In genomic region chr20:41178495-41178894, GRCh38 we compare ENCODE assay signal across 11 cellular contexts. TPM values are rescaled to one million over a fixed set of nuclear protein-coding genes. Genes with fewer than 3 reads are reported as not detected.
DNase-seq lines count a peak whose midpoint lies in the region; ATAC-seq and TF ChIP-seq lines count a peak whose summit lies in the region.
"Had no signal": no experiment of that assay in that cellular context is flagged by ENCODE, and none has a peak within 500 bp of the region (broad histone marks: within the 10 kb centered on the region; RNA-seq: fewer than 3 reads in every experiment).

No MANE protein-coding gene starts in this region.

- no peak overlapping the region for H3K27ac ChIP-seq in CD8-positive, alpha-beta memory T cell (ENCODE audit: low read depth, low read length)
- H3K27ac ChIP-seq in SJSA1 (peak overlapping the region; percentile 80; the same call in 1 of the 2 replicates), esophagus squamous epithelium (peak overlapping the region; percentile 36 to 84 (median 77)), gastrocnemius medialis (peak overlapping the region; percentile 68 to 80 (median 76))

- H3K4me3 Mint-ChIP-seq in CD8-positive, alpha-beta memory T cell, result no peak overlapping the region
- H3K4me3 Mint-ChIP-seq: dendritic cell treated with granulocyte-macrophage colony-stimulating factor and Interleukin-4, amounts not matched to agents 40 ng/mL and 50 ng/mL, for 4 days had no signal

- POLR2A ChIA-PET in CD8-positive, alpha-beta memory T cell (lab: Charles Lee), result no interaction called here

- peak overlapping the region; percentile 31 to 87 (median 63) for H3K27ac Mint-ChIP-seq in CD8-positive, alpha-beta memory T cell
- H3K27ac Mint-ChIP-seq: dendritic cell treated with granulocyte-macrophage colony-stimulating factor and Interleukin-4, amounts not matched to agents 40 ng/mL and 50 ng/mL, for 4 days had no signal

- H3K9me3 Mint-ChIP-seq in CD8-positive, alpha-beta memory T cell, result no peaks in the 10 kb centered on the region
- H3K9me3 Mint-ChIP-seq: dendritic cell treated with granulocyte-macrophage colony-stimulating factor and Interleukin-4, amounts not matched to agents 40 ng/mL and 50 ng/mL, for 4 days had no signal

- 71 to 87% methylated on average over 6 of the region's 6 CpGs for WGBS in esophagus squamous epithelium, 2 donors

- H3K27me3 ChIP-seq in CD8-positive, alpha-beta memory T cell (ENCODE audit: insufficient read depth, low read length, poor library complexity, severe bottlenecking), result no peaks in the 10 kb centered on the region
- H3K27me3 ChIP-seq in SJSA1 (replicated peaks) (no peaks in the 10 kb centered on the region), esophagus squamous epithelium (no peaks in the 10 kb centered on the region), gastrocnemius medialis (no peaks in the 10 kb centered on the region)
- H3K27me3 ChIP-seq: left lung, Peyer's patch had no signal

- H3K9me3 ChIP-seq in CD8-positive, alpha-beta memory T cell (ENCODE audit: low read length), result no peaks in the 10 kb centered on the region
- H3K9me3 ChIP-seq in SJSA1 (replicated peaks), result no peaks in the 10 kb centered on the region
- H3K9me3 ChIP-seq in esophagus squamous epithelium, result no peaks in the 10 kb centered on the region
- no peaks in the 10 kb centered on the region for H3K9me3 ChIP-seq in gastrocnemius medialis
- H3K9me3 ChIP-seq: left lung, Peyer's patch had no signal

- peaks cover 18% of the 10 kb centered on the region for H3K36me3 ChIP-seq in CD8-positive, alpha-beta memory T cell (ENCODE audit: insufficient read depth, low read length)
- H3K36me3 ChIP-seq in SJSA1, result peaks cover 62% of the 10 kb centered on the region
- H3K36me3 ChIP-seq in esophagus squamous epithelium, result peaks cover 5 to 55% (median 18%) of the 10 kb centered on the region in 3 donors
- peaks cover 0 to 17% of the 10 kb centered on the region in 2 donors for H3K36me3 ChIP-seq in gastrocnemius medialis

- peaks cover 0 to 47% (median 7%) of the 10 kb centered on the region in 3 donors for H3K36me3 Mint-ChIP-seq in CD8-positive, alpha-beta memory T cell

- in situ Hi-C loops in gastrocnemius medialis (cut with MboI; ENCODE audit: low sequenced_read_pairs in 4 of 4), result loop anchor here (5.0 to 10.0 kb wide), 2 partner anchors 46 to 49 kb away; no protein-coding TSS in a partner anchor

- H3K4me3 ChIP-seq in CD8-positive, alpha-beta memory T cell (ENCODE audit: low read length), result no peak overlapping the region
- no peak overlapping the region for H3K4me3 ChIP-seq in SJSA1
- H3K4me3 ChIP-seq in esophagus squamous epithelium, result no peak overlapping the region
- H3K4me3 ChIP-seq in gastrocnemius medialis, result no peak overlapping the region
- H3K4me3 ChIP-seq: left lung, Peyer's patch had no signal

- intact Hi-C loops in esophagus squamous epithelium (cut with DNase I), result loop anchor here (10.0 kb wide), 1 partner anchor 226 kb away; no protein-coding TSS in a partner anchor
- intact Hi-C loops in gastrocnemius medialis (cut with DNase I; ENCODE audit: low total_unique reads), result no loop called here

- ATAC-seq in gastrocnemius medialis (no peak), HG02840 (IDR thresholded peaks at IDR 0.05; ENCODE audit: low FRiP score, unreplicated experiment) (no peak), GM21786 (IDR thresholded peaks at IDR 0.05; ENCODE audit: unreplicated experiment) (no peak)
- ATAC-seq: left lung had no signal

- CTCF ChIA-PET in CD8-positive, alpha-beta memory T cell (lab: Charles Lee), result interaction anchor here (1.9 kb wide), 1 partner anchor 40 kb away, joined by 5 read pairs; no protein-coding TSS in a partner anchor

- TF ChIP-seq POLR2A in esophagus squamous epithelium (IDR thresholded peaks at IDR 0.05), result no peak
- TF ChIP-seq POLR2A in gastrocnemius medialis (IDR thresholded peaks at IDR 0.05), result no peak

- H3K27me3 Mint-ChIP-seq in CD8-positive, alpha-beta memory T cell, result peaks cover 0 to 2% of the 10 kb centered on the region in 2 donors
- H3K27me3 Mint-ChIP-seq: dendritic cell treated with granulocyte-macrophage colony-stimulating factor and Interleukin-4, amounts not matched to agents 40 ng/mL and 50 ng/mL, for 4 days had no signal

- H3K4me1 Mint-ChIP-seq in CD8-positive, alpha-beta memory T cell, result peaks cover 11 to 33% (median 15%) of the 10 kb centered on the region in 3 donors

- DNase-seq in CD8-positive, alpha-beta memory T cell, result no peak
- DNase-seq in SJSA1 (ENCODE audit: low read depth in 1 of 2, low spot score in 2 of 2), result peak in 1 of 2 experiments; percentile 20
- no peak for DNase-seq in esophagus squamous epithelium (lab: John Stamatoyannopoulos, UW)
- peak in 1 of 2 donors; percentile 4 for DNase-seq in gastrocnemius medialis
- no peak for DNase-seq in D341Med (ENCODE audit: low spot score)
- no peak for DNase-seq in nucleus accumbens (lab: John Stamatoyannopoulos, UW)
- DNase-seq: left lung had no signal

- no peaks in the 10 kb centered on the region for H3K4me1 ChIP-seq in CD8-positive, alpha-beta memory T cell (ENCODE audit: insufficient read depth, low read length)
- H3K4me1 ChIP-seq in SJSA1 (replicated peaks) (peaks cover 36% of the 10 kb centered on the region), esophagus squamous epithelium (peaks cover 0 to 58% (median 8%) of the 10 kb centered on the region in 3 donors), gastrocnemius medialis (peaks cover 57 to 62% of the 10 kb centered on the region in 2 donors)
- H3K4me1 ChIP-seq: Peyer's patch had no signal

- TF ChIP-seq CTCF in esophagus squamous epithelium (IDR thresholded peaks at IDR 0.05), result no peak
- TF ChIP-seq CTCF in gastrocnemius medialis (IDR thresholded peaks at IDR 0.05 in 4 of 5, conservative IDR thresholded peaks at IDR 0.05 in 1 of 5), result no peak

RNA-seq across cellular contexts. Expression of gene PLCG1, which starts 41.2 kb away (rescaled TPM):
- total RNA-seq in CD8-positive, alpha-beta memory T cell, result 100 to 1,000 TPM; 104 to 108 TPM
- polyA plus RNA-seq in CD8-positive, alpha-beta memory T cell, result 73.5 TPM
- total RNA-seq in SJSA1 (2014; rRNA removed; shearing (Covaris generic)), result 49.4 and 69.1 TPM in 2 replicates
- total RNA-seq in esophagus squamous epithelium (10 to 100 TPM; 30.4 to 84.7 (median 47.8) TPM), gastrocnemius medialis (10 to 100 TPM; 19.9 to 58.0 (median 35.0) TPM)
